Comparison of ENCODE assay signal across 7 cellular contexts in the genomic region with DNA sequence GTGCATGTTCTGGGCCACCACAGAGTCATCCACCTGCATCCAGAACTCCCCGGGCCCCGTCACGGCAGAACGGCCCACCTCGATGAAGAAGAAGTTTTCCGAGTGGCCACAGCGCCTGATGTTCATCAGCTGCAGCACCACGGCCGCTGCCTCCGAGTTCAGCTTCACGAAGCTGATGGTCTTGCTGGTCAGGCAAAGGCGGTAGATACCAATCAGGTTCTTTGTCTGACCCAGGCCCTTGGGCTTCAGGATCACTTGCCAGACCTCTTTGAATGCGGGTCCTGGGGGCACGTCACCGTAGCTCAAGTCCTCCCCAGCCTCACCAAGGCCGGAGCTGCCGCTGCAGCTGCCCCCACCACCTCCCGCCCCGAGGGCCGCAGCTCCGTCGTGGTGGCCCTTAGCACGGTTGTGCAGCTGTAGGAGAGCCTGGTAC. TPM values are rescaled to one million over a fixed set of nuclear protein-coding genes. Genes with fewer than 3 reads are reported as not detected.
A peak's percentile ranks its signal among the peaks of the same experiment; 100 is the strongest.
DNase-seq lines count a peak whose midpoint lies in the region; ATAC-seq and TF ChIP-seq lines count a peak whose summit lies in the region.

No MANE protein-coding gene starts in this region.

- H3K36me3 ChIP-seq in HUES48 (ENCODE audit: control insufficient read depth, insufficient read depth, low read length), result peaks cover 36% of the 10 kb centered on the region
- H3K36me3 ChIP-seq in adrenal gland (replicated peaks in 1 of 2), result no peaks in the 10 kb centered on the region
- H3K36me3 ChIP-seq in iPS-20b (ENCODE audit: insufficient read depth, low read depth, low read length), result peaks cover 33% of the 10 kb centered on the region
- peaks cover 0 to 8% (median 0%) of the 10 kb centered on the region in 4 donors for H3K36me3 ChIP-seq in stomach

- no peaks in the 10 kb centered on the region for H3K27me3 ChIP-seq in HUES48 (ENCODE audit: control insufficient read depth, insufficient read depth, low read length)
- H3K27me3 ChIP-seq in adrenal gland, result no peaks in the 10 kb centered on the region
- peaks cover 5% of the 10 kb centered on the region; the same call in 1 of the 2 replicates for H3K27me3 ChIP-seq in iPS-20b (ENCODE audit: insufficient read depth, low read length)
- peaks cover 0 to 36% (median 0%) of the 10 kb centered on the region in 3 donors for H3K27me3 ChIP-seq in stomach

- H3K9me3 ChIP-seq in HUES48 (ENCODE audit: control insufficient read depth, insufficient read depth, low read length) (no peaks in the 10 kb centered on the region), adrenal gland (replicated peaks in 1 of 3) (no peaks in the 10 kb centered on the region), iPS-20b (ENCODE audit: insufficient read depth, low read depth, low read length) (no peaks in the 10 kb centered on the region), stomach (no peaks in the 10 kb centered on the region)

- H3K4me3 ChIP-seq in HUES48 (ENCODE audit: low read depth, low read length), result peak overlapping the region; percentile 84
- peak overlapping the region in 3 of 4 donors; percentile 63 to 86 (median 84) for H3K4me3 ChIP-seq in adrenal gland
- peak overlapping the region; percentile 98; the same call in 1 of the 2 replicates for H3K4me3 ChIP-seq in iPS-20b (ENCODE audit: low read length)
- peak overlapping the region; percentile 62 to 94 (median 82) for H3K4me3 ChIP-seq in stomach

- no peak for ATAC-seq in HG03457 (IDR thresholded peaks at IDR 0.05; ENCODE audit: unreplicated experiment)
- no peak for ATAC-seq in GM18873 (IDR thresholded peaks at IDR 0.05; ENCODE audit: low FRiP score, unreplicated experiment)

- H3K9ac ChIP-seq in HUES48 (ENCODE audit: low read depth, low read length), result peak overlapping the region; percentile 41; the same call in 1 of the 2 replicates
- H3K9ac ChIP-seq in iPS-20b (ENCODE audit: low read depth, low read length), result peak overlapping the region; percentile 84; the same call in 1 of the 2 replicates

- TF ChIP-seq POLR2A in adrenal gland (IDR thresholded peaks at IDR 0.05) (no peak), stomach (IDR thresholded peaks at IDR 0.05) (no peak)

- H3K27ac ChIP-seq in HUES48 (ENCODE audit: low read depth, low read length) (no peak overlapping the region), adrenal gland (peak overlapping the region in 4 of 5 donors; percentile 82 to 94 (median 90)), iPS-20b (ENCODE audit: low read length) (no peak overlapping the region), stomach (peak overlapping the region; percentile 93 to 96 (median 96))

- TF ChIP-seq CTCF in adrenal gland (IDR thresholded peaks at IDR 0.05) (no peak), stomach (IDR thresholded peaks at IDR 0.05) (no peak)

- DNase-seq in adrenal gland (peak in 4 of 7 donors; percentile 26 to 45 (median 41)), stomach (peak; percentile 27)
- no peak for DNase-seq in stimulated activated naive CD4-positive, alpha-beta T cell treated with Interleukin-2 at 50 U/mL for 16 hours (lab: John Stamatoyannopoulos, UW)

- TF ChIP-seq EP300 in stomach (IDR thresholded peaks at IDR 0.05), result no peak

- 42 to 74% (median 45%) methylated on average over 9 to 23 of the region's 23 CpGs; no CpG with 5 or more reads in 1 of the 4 donors for WGBS in adrenal gland, 4 donors
- 35 to 58% (median 48%) methylated on average over 12 to 23 of the region's 23 CpGs for WGBS in stomach, 5 donors

- H3K4me1 ChIP-seq in HUES48 (ENCODE audit: control insufficient read depth, insufficient read depth, low read length) (peaks cover 30% of the 10 kb centered on the region), adrenal gland (replicated peaks in 1 of 2) (peaks cover 39 to 46% of the 10 kb centered on the region in 2 donors), iPS-20b (ENCODE audit: insufficient read depth, low read length) (peaks cover 33% of the 10 kb centered on the region), stomach (peaks cover 55 to 82% (median 74%) of the 10 kb centered on the region in 4 donors)

- intact Hi-C loops in adrenal gland (cut with DNase I) (loop anchor here (5.0 to 10.0 kb wide), 6 partner anchors 133 to 906 kb away; no protein-coding TSS in a partner anchor), stomach (cut with DNase I; ENCODE audit: low total_unique reads) (loop anchor here (10.0 kb wide), 1 partner anchor 583 kb away; no protein-coding TSS in a partner anchor)

RNA-seq across cellular contexts. Expression of a gene that starts 1.6 kb away (rescaled TPM):
- total RNA-seq in adrenal gland (10 to 100 TPM; 15.5 to 55.7 (median 40.9) TPM), stomach (10 to 100 TPM in 4 of 5 donors, 1 to 10 TPM in 1; 8.4 to 26.8 (median 15.6) TPM)
- polyA plus RNA-seq in adrenal gland (10 to 100 TPM in 2 of 3 donors, 1 to 10 TPM in 1; 10.0 to 14.5 (median 14.3) TPM), stomach (10 to 100 TPM in 1 of 3 donors, 1 to 10 TPM in 2; 2.1 to 11.0 (median 5.0) TPM)

RNA-seq across cellular contexts. Expression of a gene that starts 37.8 kb away (rescaled TPM):
- total RNA-seq in adrenal gland (10 to 100 TPM in 7 of 8 donors, 1 to 10 TPM in 1; 6.0 to 42.0 (median 27.6) TPM), stomach (10 to 100 TPM in 3 of 5 donors, 1 to 10 TPM in 2; 5.4 to 31.6 (median 11.7) TPM)
- polyA plus RNA-seq in adrenal gland (10 to 100 TPM in 1 of 3 donors, 1 to 10 TPM in 2; 3.9 to 28.7 (median 4.8) TPM), stomach (1 to 10 TPM; 1.8 to 5.9 (median 4.5) TPM)

Comparison
In these comparisons a context has a peak if more than half of its experiments do, and no peak if none do; other contexts are left out.
1. H3K27ac ChIP-seq: peak in adrenal gland (4 of 5) and stomach (5 of 5); none in HUES48 (single experiment) and iPS-20b (single experiment).
2. Peak in every context shown above with its lines, with median percentiles within 50 percentile points of each other: H3K4me3 ChIP-seq.